1 cellular context compared by ENCODE assay signal in genomic region chr2:97743913-97744312, GRCh38.
TF ChIP-seq lines count a peak whose summit lies in the region.

No MANE protein-coding gene starts in this region.

TF ChIP-seq in HepG2, 621 proteins besides CTCF, POLR2A, EP300 and RAD21 (continued from another document):
- TF ChIP-seq IRF9 (CRISPR knock-in tag; IDR thresholded peaks at IDR 0.05; ENCODE audit: borderline replicate concordance) (no peak), BORCS8-MEF2B (CRISPR knock-in tag; IDR thresholded peaks at IDR 0.05) (no peak), ARID5B (CRISPR knock-in tag; IDR thresholded peaks at IDR 0.05) (no peak), ZNF253 (CRISPR knock-in tag; IDR thresholded peaks at IDR 0.05; ENCODE audit: borderline replicate concordance) (no peak), GPBP1L1 (CRISPR knock-in tag; IDR thresholded peaks at IDR 0.05) (no peak), HNF4G (IDR thresholded peaks at IDR 0.05; ENCODE audit: borderline replicate concordance, low read depth, low read length) (peak; percentile 19; the same call in 1 of the 2 replicates), HNF4G (CRISPR knock-in tag; IDR thresholded peaks at IDR 0.05; ENCODE audit: borderline replicate concordance, low read depth) (no peak), ZNF3 (CRISPR knock-in tag; IDR thresholded peaks at IDR 0.05) (no peak), TFDP2 (CRISPR knock-in tag; IDR thresholded peaks at IDR 0.05) (0 out of 2 replicates have a peak, but pooled peaks have one; percentile 35), MIER3 (CRISPR knock-in tag; IDR thresholded peaks at IDR 0.05; ENCODE audit: borderline replicate concordance) (no peak), NFYB (CRISPR knock-in tag; IDR thresholded peaks at IDR 0.05) (no peak), HOMEZ (CRISPR knock-in tag; IDR thresholded peaks at IDR 0.05; ENCODE audit: low read depth) (peak; percentile 93; the same call in 1 of the 2 replicates), SATB2 (CRISPR knock-in tag; IDR thresholded peaks at IDR 0.05) (no peak), ZKSCAN1 (IDR thresholded peaks at IDR 0.05; ENCODE audit: low read length) (no peak), HNRNPL (IDR thresholded peaks at IDR 0.05; ENCODE audit: low read depth, low read length) (no peak), SMAD3 (CRISPR knock-in tag; IDR thresholded peaks at IDR 0.05) (no peak), ZSCAN30 (CRISPR knock-in tag; IDR thresholded peaks at IDR 0.05) (no peak), SSRP1 (CRISPR knock-in tag; IDR thresholded peaks at IDR 0.05) (no peak), KDM4B (CRISPR knock-in tag; IDR thresholded peaks at IDR 0.05) (no peak), JARID2 (CRISPR knock-in tag; IDR thresholded peaks at IDR 0.05; ENCODE audit: insufficient replicate concordance) (no peak), NCOA5 (CRISPR knock-in tag; IDR thresholded peaks at IDR 0.05) (no peak), ZNF549 (CRISPR knock-in tag; IDR thresholded peaks at IDR 0.05) (no peak), SP140L (CRISPR knock-in tag; IDR thresholded peaks at IDR 0.05; ENCODE audit: borderline replicate concordance) (no peak), YY1 (IDR thresholded peaks at IDR 0.05; ENCODE audit: insufficient read depth, insufficient replicate concordance, low read depth, low read length) (peak; percentile 64), ZNF770 (CRISPR knock-in tag; IDR thresholded peaks at IDR 0.05) (no peak), DNMT1 (CRISPR knock-in tag; IDR thresholded peaks at IDR 0.05) (no peak), ZNF441 (CRISPR knock-in tag; IDR thresholded peaks at IDR 0.05; ENCODE audit: borderline replicate concordance) (no peak), HOXA9 (CRISPR knock-in tag; IDR thresholded peaks at IDR 0.05; ENCODE audit: borderline replicate concordance) (no peak), ARNT (IDR thresholded peaks at IDR 0.05) (no peak), FUBP1 (CRISPR knock-in tag; IDR thresholded peaks at IDR 0.05; ENCODE audit: borderline replicate concordance) (no peak), ZNF781 (CRISPR knock-in tag; IDR thresholded peaks at IDR 0.05; ENCODE audit: borderline replicate concordance, not compliant biosample characterization) (no peak), ZNF10 (CRISPR knock-in tag; IDR thresholded peaks at IDR 0.05; ENCODE audit: borderline replicate concordance, low read depth) (no peak), GABPB1 (CRISPR knock-in tag; IDR thresholded peaks at IDR 0.05) (peak; percentile 61; the same call in 1 of the 2 replicates), ZNF644 (CRISPR knock-in tag; IDR thresholded peaks at IDR 0.05; ENCODE audit: low read depth) (peak; percentile 97), ZNF589 (CRISPR knock-in tag; conservative IDR thresholded peaks at IDR 0.05) (no peak), MAFK (conservative IDR thresholded peaks at IDR 0.05 in 1 of 2, IDR thresholded peaks at IDR 0.05 in 1 of 2; ENCODE audit: low read length in 2 of 2) (no peak), ZNF512 (CRISPR knock-in tag; IDR thresholded peaks at IDR 0.05) (no peak), ISX (CRISPR knock-in tag; conservative IDR thresholded peaks at IDR 0.05) (no peak), EHMT2 (IDR thresholded peaks at IDR 0.05; ENCODE audit: borderline replicate concordance, low read depth, low read length) (peak; percentile 89), PITX1 (CRISPR knock-in tag; IDR thresholded peaks at IDR 0.05) (no peak), MATR3 (CRISPR knock-in tag; IDR thresholded peaks at IDR 0.05) (no peak)
